In the genomic region with DNA sequence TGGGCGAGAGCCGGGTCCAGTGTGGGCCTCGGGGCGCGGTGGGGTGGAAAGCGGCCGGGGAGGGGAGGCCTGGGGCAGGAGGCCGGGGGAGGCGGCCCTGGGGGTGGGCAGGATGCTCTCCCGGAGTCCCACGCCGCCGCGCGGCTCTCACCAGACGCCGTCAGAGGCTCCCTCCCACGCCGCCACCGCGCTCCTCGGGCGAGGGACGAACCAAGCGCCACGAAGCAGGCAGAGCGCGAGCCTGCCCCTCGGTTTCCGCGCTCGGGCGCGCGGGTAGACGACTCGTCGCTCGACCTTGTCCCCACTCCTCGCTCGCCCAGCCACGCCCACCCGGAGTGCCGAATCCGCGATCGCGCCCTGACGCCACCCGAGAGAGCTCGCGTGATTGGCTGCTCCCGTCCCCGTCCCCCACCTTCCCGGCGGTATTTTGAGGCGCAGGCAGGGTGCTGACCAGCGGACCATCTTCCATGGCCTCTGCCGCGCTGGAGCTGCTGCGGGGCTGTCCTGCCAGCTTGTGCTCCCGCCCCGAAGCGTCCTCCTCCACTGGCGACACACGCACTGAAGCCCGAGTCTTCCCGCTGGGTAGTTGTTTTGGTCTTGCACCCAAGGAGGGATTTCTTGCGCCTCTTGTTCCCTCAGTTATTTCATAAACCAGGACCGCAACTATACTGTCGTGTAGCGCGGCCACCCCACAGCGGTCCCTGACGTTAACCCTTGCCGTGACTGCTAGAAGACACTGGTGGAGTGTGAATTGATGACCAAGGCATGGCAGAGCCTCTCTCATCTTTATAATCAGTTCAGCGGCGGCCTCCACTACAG, we compare ENCODE assay signal across 1 cellular context.
TF ChIP-seq lines count a peak whose summit lies in the region.

Gene GNE, minus strand, starts transcription at position 279 of the 819 bp plus-strand sequence. CDS start 9,093 bp downstream, outside the sequence.

TF ChIP-seq in HepG2, 621 proteins besides CTCF, POLR2A, EP300 and RAD21 (continued from another document and continues in another):
- TF ChIP-seq, protein P1, sequence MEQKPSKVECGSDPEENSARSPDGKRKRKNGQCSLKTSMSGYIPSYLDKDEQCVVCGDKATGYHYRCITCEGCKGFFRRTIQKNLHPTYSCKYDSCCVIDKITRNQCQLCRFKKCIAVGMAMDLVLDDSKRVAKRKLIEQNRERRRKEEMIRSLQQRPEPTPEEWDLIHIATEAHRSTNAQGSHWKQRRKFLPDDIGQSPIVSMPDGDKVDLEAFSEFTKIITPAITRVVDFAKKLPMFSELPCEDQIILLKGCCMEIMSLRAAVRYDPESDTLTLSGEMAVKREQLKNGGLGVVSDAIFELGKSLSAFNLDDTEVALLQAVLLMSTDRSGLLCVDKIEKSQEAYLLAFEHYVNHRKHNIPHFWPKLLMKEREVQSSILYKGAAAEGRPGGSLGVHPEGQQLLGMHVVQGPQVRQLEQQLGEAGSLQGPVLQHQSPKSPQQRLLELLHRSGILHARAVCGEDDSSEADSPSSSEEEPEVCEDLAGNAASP (CRISPR knock-in tag; IDR thresholded peaks at IDR 0.05; ENCODE audit: borderline replicate concordance) = peak; percentile 36; the same call in 1 of the 2 replicates
- TF ChIP-seq, protein P2, sequence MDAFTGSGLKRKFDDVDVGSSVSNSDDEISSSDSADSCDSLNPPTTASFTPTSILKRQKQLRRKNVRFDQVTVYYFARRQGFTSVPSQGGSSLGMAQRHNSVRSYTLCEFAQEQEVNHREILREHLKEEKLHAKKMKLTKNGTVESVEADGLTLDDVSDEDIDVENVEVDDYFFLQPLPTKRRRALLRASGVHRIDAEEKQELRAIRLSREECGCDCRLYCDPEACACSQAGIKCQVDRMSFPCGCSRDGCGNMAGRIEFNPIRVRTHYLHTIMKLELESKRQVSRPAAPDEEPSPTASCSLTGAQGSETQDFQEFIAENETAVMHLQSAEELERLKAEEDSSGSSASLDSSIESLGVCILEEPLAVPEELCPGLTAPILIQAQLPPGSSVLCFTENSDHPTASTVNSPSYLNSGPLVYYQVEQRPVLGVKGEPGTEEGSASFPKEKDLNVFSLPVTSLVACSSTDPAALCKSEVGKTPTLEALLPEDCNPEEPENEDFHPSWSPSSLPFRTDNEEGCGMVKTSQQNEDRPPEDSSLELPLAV (CRISPR knock-in tag; conservative IDR thresholded peaks at IDR 0.05; ENCODE audit: low read depth) = peak; percentile 92; the same call in 1 of the 2 replicates
- TF ChIP-seq ZNF251 (CRISPR knock-in tag; IDR thresholded peaks at IDR 0.05) = no peak
- TF ChIP-seq SP2 (CRISPR knock-in tag; IDR thresholded peaks at IDR 0.05) = peak; percentile 75
- 0 out of 2 replicates have a peak, but pooled peaks have one; percentile 27 for TF ChIP-seq HOXA7 (CRISPR knock-in tag; IDR thresholded peaks at IDR 0.05)
- peak; percentile 95 for TF ChIP-seq ZNF335 (CRISPR knock-in tag; IDR thresholded peaks at IDR 0.05)
- peak; percentile 16; the same call in 1 of the 2 replicates for TF ChIP-seq HNF4G (IDR thresholded peaks at IDR 0.05; ENCODE audit: borderline replicate concordance, low read depth, low read length)
- peak; percentile 26; the same call in 1 of the 2 replicates for TF ChIP-seq HNF4G (CRISPR knock-in tag; IDR thresholded peaks at IDR 0.05; ENCODE audit: borderline replicate concordance, low read depth)
- TF ChIP-seq U2AF1 (optimal IDR thresholded peaks at IDR 0.05; ENCODE audit: low read depth, low read length) = peak; percentile 65
- TF ChIP-seq MIXL1 (CRISPR knock-in tag; IDR thresholded peaks at IDR 0.05) = 0 out of 2 replicates have a peak, but pooled peaks have one; percentile 45
- TF ChIP-seq MATR3 (CRISPR knock-in tag; IDR thresholded peaks at IDR 0.05) = no peak
- TF ChIP-seq HINFP (CRISPR knock-in tag; IDR thresholded peaks at IDR 0.05; ENCODE audit: low read depth) = peak; percentile 95
- TF ChIP-seq, protein P3, sequence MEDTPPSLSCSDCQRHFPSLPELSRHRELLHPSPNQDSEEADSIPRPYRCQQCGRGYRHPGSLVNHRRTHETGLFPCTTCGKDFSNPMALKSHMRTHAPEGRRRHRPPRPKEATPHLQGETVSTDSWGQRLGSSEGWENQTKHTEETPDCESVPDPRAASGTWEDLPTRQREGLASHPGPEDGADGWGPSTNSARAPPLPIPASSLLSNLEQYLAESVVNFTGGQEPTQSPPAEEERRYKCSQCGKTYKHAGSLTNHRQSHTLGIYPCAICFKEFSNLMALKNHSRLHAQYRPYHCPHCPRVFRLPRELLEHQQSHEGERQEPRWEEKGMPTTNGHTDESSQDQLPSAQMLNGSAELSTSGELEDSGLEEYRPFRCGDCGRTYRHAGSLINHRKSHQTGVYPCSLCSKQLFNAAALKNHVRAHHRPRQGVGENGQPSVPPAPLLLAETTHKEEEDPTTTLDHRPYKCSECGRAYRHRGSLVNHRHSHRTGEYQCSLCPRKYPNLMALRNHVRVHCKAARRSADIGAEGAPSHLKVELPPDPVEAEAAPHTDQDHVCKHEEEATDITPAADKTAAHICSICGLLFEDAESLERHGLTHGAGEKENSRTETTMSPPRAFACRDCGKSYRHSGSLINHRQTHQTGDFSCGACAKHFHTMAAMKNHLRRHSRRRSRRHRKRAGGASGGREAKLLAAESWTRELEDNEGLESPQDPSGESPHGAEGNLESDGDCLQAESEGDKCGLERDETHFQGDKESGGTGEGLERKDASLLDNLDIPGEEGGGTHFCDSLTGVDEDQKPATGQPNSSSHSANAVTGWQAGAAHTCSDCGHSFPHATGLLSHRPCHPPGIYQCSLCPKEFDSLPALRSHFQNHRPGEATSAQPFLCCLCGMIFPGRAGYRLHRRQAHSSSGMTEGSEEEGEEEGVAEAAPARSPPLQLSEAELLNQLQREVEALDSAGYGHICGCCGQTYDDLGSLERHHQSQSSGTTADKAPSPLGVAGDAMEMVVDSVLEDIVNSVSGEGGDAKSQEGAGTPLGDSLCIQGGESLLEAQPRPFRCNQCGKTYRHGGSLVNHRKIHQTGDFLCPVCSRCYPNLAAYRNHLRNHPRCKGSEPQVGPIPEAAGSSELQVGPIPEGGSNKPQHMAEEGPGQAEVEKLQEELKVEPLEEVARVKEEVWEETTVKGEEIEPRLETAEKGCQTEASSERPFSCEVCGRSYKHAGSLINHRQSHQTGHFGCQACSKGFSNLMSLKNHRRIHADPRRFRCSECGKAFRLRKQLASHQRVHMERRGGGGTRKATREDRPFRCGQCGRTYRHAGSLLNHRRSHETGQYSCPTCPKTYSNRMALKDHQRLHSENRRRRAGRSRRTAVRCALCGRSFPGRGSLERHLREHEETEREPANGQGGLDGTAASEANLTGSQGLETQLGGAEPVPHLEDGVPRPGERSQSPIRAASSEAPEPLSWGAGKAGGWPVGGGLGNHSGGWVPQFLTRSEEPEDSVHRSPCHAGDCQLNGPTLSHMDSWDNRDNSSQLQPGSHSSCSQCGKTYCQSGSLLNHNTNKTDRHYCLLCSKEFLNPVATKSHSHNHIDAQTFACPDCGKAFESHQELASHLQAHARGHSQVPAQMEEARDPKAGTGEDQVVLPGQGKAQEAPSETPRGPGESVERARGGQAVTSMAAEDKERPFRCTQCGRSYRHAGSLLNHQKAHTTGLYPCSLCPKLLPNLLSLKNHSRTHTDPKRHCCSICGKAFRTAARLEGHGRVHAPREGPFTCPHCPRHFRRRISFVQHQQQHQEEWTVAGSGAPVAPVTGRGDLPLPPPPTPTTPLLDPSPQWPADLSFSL (CRISPR knock-in tag; IDR thresholded peaks at IDR 0.05) = 0 out of 2 replicates have a peak, but pooled peaks have one; percentile 44
- TF ChIP-seq CREB1 (IDR thresholded peaks at IDR 0.05) = peak; percentile 85
- TF ChIP-seq CREB1 (CRISPR knock-in tag; IDR thresholded peaks at IDR 0.05) = peak; percentile 80
- peak; percentile 95 for TF ChIP-seq RBFOX2 (IDR thresholded peaks at IDR 0.05; ENCODE audit: low read depth, low read length)
- TF ChIP-seq, protein P4, sequence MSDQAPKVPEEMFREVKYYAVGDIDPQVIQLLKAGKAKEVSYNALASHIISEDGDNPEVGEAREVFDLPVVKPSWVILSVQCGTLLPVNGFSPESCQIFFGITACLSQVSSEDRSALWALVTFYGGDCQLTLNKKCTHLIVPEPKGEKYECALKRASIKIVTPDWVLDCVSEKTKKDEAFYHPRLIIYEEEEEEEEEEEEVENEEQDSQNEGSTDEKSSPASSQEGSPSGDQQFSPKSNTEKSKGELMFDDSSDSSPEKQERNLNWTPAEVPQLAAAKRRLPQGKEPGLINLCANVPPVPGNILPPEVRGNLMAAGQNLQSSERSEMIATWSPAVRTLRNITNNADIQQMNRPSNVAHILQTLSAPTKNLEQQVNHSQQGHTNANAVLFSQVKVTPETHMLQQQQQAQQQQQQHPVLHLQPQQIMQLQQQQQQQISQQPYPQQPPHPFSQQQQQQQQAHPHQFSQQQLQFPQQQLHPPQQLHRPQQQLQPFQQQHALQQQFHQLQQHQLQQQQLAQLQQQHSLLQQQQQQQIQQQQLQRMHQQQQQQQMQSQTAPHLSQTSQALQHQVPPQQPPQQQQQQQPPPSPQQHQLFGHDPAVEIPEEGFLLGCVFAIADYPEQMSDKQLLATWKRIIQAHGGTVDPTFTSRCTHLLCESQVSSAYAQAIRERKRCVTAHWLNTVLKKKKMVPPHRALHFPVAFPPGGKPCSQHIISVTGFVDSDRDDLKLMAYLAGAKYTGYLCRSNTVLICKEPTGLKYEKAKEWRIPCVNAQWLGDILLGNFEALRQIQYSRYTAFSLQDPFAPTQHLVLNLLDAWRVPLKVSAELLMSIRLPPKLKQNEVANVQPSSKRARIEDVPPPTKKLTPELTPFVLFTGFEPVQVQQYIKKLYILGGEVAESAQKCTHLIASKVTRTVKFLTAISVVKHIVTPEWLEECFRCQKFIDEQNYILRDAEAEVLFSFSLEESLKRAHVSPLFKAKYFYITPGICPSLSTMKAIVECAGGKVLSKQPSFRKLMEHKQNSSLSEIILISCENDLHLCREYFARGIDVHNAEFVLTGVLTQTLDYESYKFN (CRISPR knock-in tag; conservative IDR thresholded peaks at IDR 0.05) = peak; percentile 43
- peak in 1 of 2 experiments; percentile 83 for TF ChIP-seq HMGXB4 (CRISPR knock-in tag; IDR thresholded peaks at IDR 0.05; ENCODE audit: borderline replicate concordance in 1 of 2, low read depth in 1 of 2)
- peak; percentile 42; the same call in 1 of the 2 replicates for TF ChIP-seq ZBTB26 (CRISPR knock-in tag; IDR thresholded peaks at IDR 0.05; ENCODE audit: borderline replicate concordance)
- no peak for TF ChIP-seq ZNF138 (CRISPR knock-in tag; IDR thresholded peaks at IDR 0.05; ENCODE audit: low read depth)
- TF ChIP-seq ZNF770 (CRISPR knock-in tag; IDR thresholded peaks at IDR 0.05) = peak; percentile 61
- no peak for TF ChIP-seq FOXP1 (IDR thresholded peaks at IDR 0.05)
- TF ChIP-seq FOXP1 (CRISPR knock-in tag; IDR thresholded peaks at IDR 0.05) = 0 out of 2 replicates have a peak, but pooled peaks have one; percentile 7
- TF ChIP-seq ZSCAN29 (CRISPR knock-in tag; conservative IDR thresholded peaks at IDR 0.05) = peak; percentile 69
- peak; percentile 69 for TF ChIP-seq MED1 (CRISPR knock-in tag; IDR thresholded peaks at IDR 0.05)
- TF ChIP-seq, protein P5, sequence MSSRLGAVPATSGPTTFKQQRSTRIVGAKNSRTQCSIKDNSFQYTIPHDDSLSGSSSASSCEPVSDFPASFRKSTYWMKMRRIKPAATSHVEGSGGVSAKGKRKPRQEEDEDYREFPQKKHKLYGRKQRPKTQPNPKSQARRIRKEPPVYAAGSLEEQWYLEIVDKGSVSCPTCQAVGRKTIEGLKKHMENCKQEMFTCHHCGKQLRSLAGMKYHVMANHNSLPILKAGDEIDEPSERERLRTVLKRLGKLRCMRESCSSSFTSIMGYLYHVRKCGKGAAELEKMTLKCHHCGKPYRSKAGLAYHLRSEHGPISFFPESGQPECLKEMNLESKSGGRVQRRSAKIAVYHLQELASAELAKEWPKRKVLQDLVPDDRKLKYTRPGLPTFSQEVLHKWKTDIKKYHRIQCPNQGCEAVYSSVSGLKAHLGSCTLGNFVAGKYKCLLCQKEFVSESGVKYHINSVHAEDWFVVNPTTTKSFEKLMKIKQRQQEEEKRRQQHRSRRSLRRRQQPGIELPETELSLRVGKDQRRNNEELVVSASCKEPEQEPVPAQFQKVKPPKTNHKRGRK (CRISPR knock-in tag; IDR thresholded peaks at IDR 0.05) = peak; percentile 30; the same call in 1 of the 2 replicates
- peak; percentile 69 for TF ChIP-seq TBX2 (CRISPR knock-in tag; IDR thresholded peaks at IDR 0.05; ENCODE audit: borderline replicate concordance)
